ENCODE assay signal across 16 cellular contexts in genomic region chr1:199734186-199734585, GRCh38.
DNase-seq lines count a peak whose midpoint lies in the region; ATAC-seq and TF ChIP-seq lines count a peak whose summit lies in the region.
"Had no signal": no experiment of that assay in that cellular context is flagged by ENCODE, and none has a peak within 500 bp of the region (broad histone marks: within the 10 kb centered on the region; RNA-seq: fewer than 3 reads in every experiment).

No MANE protein-coding gene starts in this region.

- no peak for TF ChIP-seq POLR2A in upper lobe of left lung (IDR thresholded peaks at IDR 0.05)

- CTCF ChIA-PET in PC-9 (lab: Charles Lee) = no interaction called here

- no peaks in the 10 kb centered on the region for H3K36me3 Mint-ChIP-seq in HFFc6 (ENCODE audit: low read depth)
- H3K36me3 Mint-ChIP-seq: CD8-positive, alpha-beta T cell had no signal

- peak overlapping the region; percentile 87 for H3K27ac ChIP-seq in PC-9
- H3K27ac ChIP-seq in upper lobe of left lung = no peak overlapping the region

- no peaks in the 10 kb centered on the region for H3K27me3 Mint-ChIP-seq in HFFc6 (ENCODE audit: insufficient read depth)

- H3K79me2 ChIP-seq in PC-9 (ENCODE audit: low read depth) = no peaks in the 10 kb centered on the region

- peaks cover 37% of the 10 kb centered on the region for H3K4me1 Mint-ChIP-seq in HFFc6 (ENCODE audit: low read depth)

- H3K27me3 ChIP-seq in PC-9 (ENCODE audit: insufficient read depth, low read depth) = no peaks in the 10 kb centered on the region
- no peaks in the 10 kb centered on the region for H3K27me3 ChIP-seq in upper lobe of left lung

- no peaks in the 10 kb centered on the region for H3K9me3 Mint-ChIP-seq in HFFc6
- H3K9me3 Mint-ChIP-seq: CD8-positive, alpha-beta T cell; T-helper 2 cell treated with Interferon-gamma antibody and Interleukin-4, amounts not matched to agents 5 μg/mL and 100 μg/mL, for 36 hours had no signal

- no TSS peak for BruUV-seq in PC-9 (replicated peaks; lab: Mats Ljungman, UMichigan)

- no peak for TF ChIP-seq EP300 in upper lobe of left lung (IDR thresholded peaks at IDR 0.05)

- peak overlapping the region; percentile 75 for H3K4me2 ChIP-seq in PC-9

- H3K9me2 ChIP-seq in PC-9 (ENCODE audit: insufficient read depth) = no peaks in the 10 kb centered on the region

- H4K20me1 ChIP-seq in PC-9 (ENCODE audit: insufficient read depth) = no peaks in the 10 kb centered on the region

- POLR2A ChIA-PET in PC-9 (lab: Charles Lee; ENCODE audit: unreplicated experiment) = interaction anchor here (0.6 to 0.7 kb wide), 2 partner anchors 48 to 1281 kb away, joined by 3 to 4 read pairs; no protein-coding TSS in a partner anchor

- H3K4me3 ChIP-seq in PC-9 (no peak overlapping the region), upper lobe of left lung (no peak overlapping the region)
- H3K4me3 ChIP-seq: HAP-1, K562 had no signal

- intact Hi-C loops in PC-9 (cut with micrococcal nuclease; ENCODE audit: unreplicated experiment) = no loop called here

- TF ChIP-seq CTCF in HFFc6 (IDR thresholded peaks at IDR 0.05) (no peak), PC-9 (conservative IDR thresholded peaks at IDR 0.05) (no peak), upper lobe of left lung (IDR thresholded peaks at IDR 0.05) (no peak)

- H3K4me1 ChIP-seq in PC-9 (replicated peaks; ENCODE audit: insufficient read depth) (peaks cover 17% of the 10 kb centered on the region), upper lobe of left lung (no peaks in the 10 kb centered on the region)
- H3K4me1 ChIP-seq: HAP-1 had no signal

- DNase-seq in NCI-H748 (lab: John Stamatoyannopoulos, UW; ENCODE audit: unreplicated experiment) (peak; percentile 41), NCI-H748 treated with DMSO at 0.1 percent for 48 hours (lab: John Stamatoyannopoulos, UW) (no peak), HFFc6 (no peak), PC-9 (no peak), upper lobe of left lung (no peak), dermis blood vessel endothelial cell (no peak)
- no peak for DNase-seq in activated CD4-positive, alpha-beta T cell treated with anti-CD3 and anti-CD28 coated beads for 48 hours
- DNase-seq: CD8-positive, alpha-beta T cell; NCI-H1048; NCI-H187 treated with DMSO at 0.1 percent for 48 hours; NCI-H526; SW 1271 had no signal

- peaks cover 9% of the 10 kb centered on the region for H3F3A ChIP-seq in PC-9 (ENCODE audit: insufficient read depth, low read depth)

- H3K4me3 Mint-ChIP-seq in HFFc6 = peak overlapping the region; percentile 56
- H3K4me3 Mint-ChIP-seq: CD8-positive, alpha-beta T cell; T-helper 2 cell treated with Interferon-gamma antibody and Interleukin-4, amounts not matched to agents 5 μg/mL and 100 μg/mL, for 36 hours had no signal

- ATAC-seq in upper lobe of left lung (ENCODE audit: low FRiP score in 2 of 2) (no peak), GM21423 (IDR thresholded peaks at IDR 0.05; ENCODE audit: unreplicated experiment) (no peak)
- ATAC-seq: CD8-positive, alpha-beta T cell; K562 had no signal

- no peak overlapping the region for H2AFZ ChIP-seq in PC-9

- no peak overlapping the region for H3K27ac Mint-ChIP-seq in HFFc6
- H3K27ac Mint-ChIP-seq: CD8-positive, alpha-beta T cell; T-helper 2 cell treated with Interferon-gamma antibody and Interleukin-4, amounts not matched to agents 5 μg/mL and 100 μg/mL, for 36 hours had no signal

- H3K36me3 ChIP-seq in PC-9 (ENCODE audit: low read depth) = no peaks in the 10 kb centered on the region
- no peaks in the 10 kb centered on the region for H3K36me3 ChIP-seq in upper lobe of left lung
- H3K36me3 ChIP-seq: HAP-1 had no signal

- WGBS in upper lobe of left lung, 2 donors = 25 to 32% methylated on average over 5 of the region's 5 CpGs

- 0 out of 2 replicates have a peak, but pooled peaks cover 8% of the 10 kb centered on the region for H3K9me3 ChIP-seq in PC-9 (ENCODE audit: insufficient read depth, low read depth)
- no peaks in the 10 kb centered on the region for H3K9me3 ChIP-seq in upper lobe of left lung
- H3K9me3 ChIP-seq: HAP-1 had no signal
